In the genomic region with DNA sequence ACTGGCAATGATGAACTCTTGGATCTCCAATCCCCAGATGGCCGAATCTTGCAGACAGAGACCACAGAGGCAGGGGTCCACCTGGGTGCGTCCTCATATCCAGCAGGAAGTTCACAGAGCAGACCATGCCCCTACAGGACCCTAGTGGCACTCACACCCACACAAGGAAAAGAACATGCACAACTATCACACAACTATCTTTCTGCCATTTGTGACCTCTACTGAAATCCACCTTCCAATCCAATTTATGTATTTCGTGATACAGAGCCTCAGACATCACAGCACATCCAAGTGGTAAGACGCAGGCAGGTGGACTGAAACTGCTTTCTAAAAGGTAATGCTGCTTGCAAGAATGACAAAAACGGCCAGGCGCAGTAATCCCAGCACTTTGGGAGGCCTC, we compare ENCODE assay signal across 1 cellular context.
TF ChIP-seq lines count a peak whose summit lies in the region.

No MANE protein-coding gene starts in this region.

TF ChIP-seq in H1, 55 proteins besides CTCF, POLR2A, EP300 and RAD21:
- TF ChIP-seq EZH2 (IDR thresholded peaks at IDR 0.05; ENCODE audit: low read depth, low read length, severe bottlenecking) = no peak
- TF ChIP-seq FOSL1 (IDR thresholded peaks at IDR 0.05; ENCODE audit: insufficient read depth, low read depth, low read length) = no peak
- TF ChIP-seq NRF1 (IDR thresholded peaks at IDR 0.05; ENCODE audit: low read depth, low read length) = no peak
- no peak for TF ChIP-seq JUN (IDR thresholded peaks at IDR 0.05; ENCODE audit: low read depth, low read length)
- TF ChIP-seq, protein P1, sequence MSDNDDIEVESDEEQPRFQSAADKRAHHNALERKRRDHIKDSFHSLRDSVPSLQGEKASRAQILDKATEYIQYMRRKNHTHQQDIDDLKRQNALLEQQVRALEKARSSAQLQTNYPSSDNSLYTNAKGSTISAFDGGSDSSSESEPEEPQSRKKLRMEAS (IDR thresholded peaks at IDR 0.05) = no peak
- TF ChIP-seq KDM5A (IDR thresholded peaks at IDR 0.05; ENCODE audit: low read length) = no peak
- TF ChIP-seq TAF1 (IDR thresholded peaks at IDR 0.05; ENCODE audit: low read depth, low read length) = no peak
- no peak for TF ChIP-seq BRCA1 (IDR thresholded peaks at IDR 0.05; ENCODE audit: low read depth, low read length)
TF ChIP-seq in H1: peak in this region for 0.
